In genomic region chr2:30484995-30485394, GRCh38 we compare ENCODE assay signal across 25 cellular contexts.
"Had no signal": no experiment of that assay in that cellular context is flagged by ENCODE, and none has a peak within 500 bp of the region (broad histone marks: within the 10 kb centered on the region; RNA-seq: fewer than 3 reads in every experiment).

No MANE protein-coding gene starts in this region.

- H3K27me3 Mint-ChIP-seq: activated CD4-positive, alpha-beta memory T cell treated with anti-CD3 and anti-CD28 coated beads for 36 hours; activated naive CD8-positive, alpha-beta T cell treated with anti-CD3 and anti-CD28 coated beads, Interleukin-2, amount 10 ng/mL, durations not matched to agents 7 days and 5 days; natural killer cell treated with Interleukin-12 subunit alpha and Interleukin-12 subunit beta and Interleukin-15 and Interleukin-18, amount 100 ng/mL, for 72 hours had no signal

- H3K9me3 Mint-ChIP-seq: activated CD4-positive, alpha-beta memory T cell treated with anti-CD3 and anti-CD28 coated beads for 36 hours; activated naive CD4-positive, alpha-beta T cell treated with anti-CD3 and anti-CD28 coated beads for 36 hours; activated naive CD8-positive, alpha-beta T cell treated with anti-CD3 and anti-CD28 coated beads, Interleukin-2, amount 10 ng/mL, durations not matched to agents 7 days and 5 days; activated T-cell treated with anti-CD3 and anti-CD28 coated beads, Interleukin-2, amount 50 U/mL, for 72 hours; natural killer cell treated with Interleukin-12 subunit alpha and Interleukin-12 subunit beta and Interleukin-15 and Interleukin-18, amount 100 ng/mL, for 72 hours; T-helper 1 cell treated with Interleukin-12 subunit alpha and Interleukin-12 subunit beta and Interleukin-4 antibody, amounts not matched to agents 30 μg/mL and 1 μg/mL, for 36 hours had no signal

- H3K27me3 ChIP-seq: cardiac muscle cell, heart right ventricle, left lung, neutrophil, pancreas, upper lobe of left lung had no signal

- H3K36me3 ChIP-seq: cardiac muscle cell, heart right ventricle, left lung, neutrophil, pancreas, upper lobe of left lung had no signal

- FAIRE-seq: endometrium, keratinocyte had no signal

- H3K4me3 Mint-ChIP-seq: activated CD4-positive, alpha-beta memory T cell treated with anti-CD3 and anti-CD28 coated beads for 36 hours; activated naive CD4-positive, alpha-beta T cell treated with anti-CD3 and anti-CD28 coated beads for 36 hours; activated naive CD8-positive, alpha-beta T cell treated with anti-CD3 and anti-CD28 coated beads, Interleukin-2, amount 10 ng/mL, durations not matched to agents 7 days and 5 days; activated T-cell treated with anti-CD3 and anti-CD28 coated beads, Interleukin-2, amount 50 U/mL, for 72 hours; natural killer cell treated with Interleukin-12 subunit alpha and Interleukin-12 subunit beta and Interleukin-15 and Interleukin-18, amount 100 ng/mL, for 72 hours; T-helper 1 cell treated with Interleukin-12 subunit alpha and Interleukin-12 subunit beta and Interleukin-4 antibody, amounts not matched to agents 30 μg/mL and 1 μg/mL, for 36 hours had no signal

- H3K9me3 ChIP-seq: heart right ventricle, left lung, neutrophil, pancreas, psoas muscle, upper lobe of left lung had no signal

- H3K4me3 ChIP-seq: cardiac muscle cell, heart right ventricle, left lung, lung, pancreas, psoas muscle, upper lobe of left lung had no signal

- DNase-seq: activated CD4-positive, alpha-beta memory T cell treated with anti-CD3 and anti-CD28 coated beads for 36 hours; activated CD4-positive, alpha-beta T cell treated with anti-CD3 and anti-CD28 coated beads for 4 hours; activated CD4-positive, CD25-positive, alpha-beta regulatory T cell; activated effector memory CD4-positive, alpha-beta T cell treated with Interleukin-2 at 50 U/mL for 16 hours; activated naive CD4-positive, alpha-beta T cell treated with anti-CD3 and anti-CD28 coated beads for 36 hours; activated naive CD8-positive, alpha-beta T cell treated with anti-CD3 and anti-CD28 coated beads, Interleukin-2, amount 10 ng/mL, durations not matched to agents 7 days and 5 days; activated T-cell treated with anti-CD3 and anti-CD28 coated beads, Interleukin-2, amount 50 U/mL, for 72 hours; amygdala; heart right ventricle; left lung; pancreas; psoas muscle; right cardiac atrium; stimulated activated CD4-positive, alpha-beta T cell treated with anti-CD3 and anti-CD28 coated beads, Interleukin-12 subunit alpha, Interleukin-12 subunit beta, amount 100 ng/mL, for 4 hours; stimulated activated CD4-positive, alpha-beta T cell treated with anti-CD3 and anti-CD28 coated beads, Interleukin-4, amount 100 ng/mL, for 4 hours; stimulated activated naive CD8-positive, alpha-beta T cell treated with anti-CD3 and anti-CD28 coated beads, Interleukin-15, Interleukin-2, amounts not matched to agents 100 U/mL and 50 U/mL, for 24 hours; T1000; upper lobe of left lung had no signal

- H3K27ac Mint-ChIP-seq: activated CD4-positive, alpha-beta memory T cell treated with anti-CD3 and anti-CD28 coated beads for 36 hours; activated naive CD4-positive, alpha-beta T cell treated with anti-CD3 and anti-CD28 coated beads for 36 hours; activated naive CD8-positive, alpha-beta T cell treated with anti-CD3 and anti-CD28 coated beads, Interleukin-2, amount 10 ng/mL, durations not matched to agents 7 days and 5 days; activated T-cell treated with anti-CD3 and anti-CD28 coated beads, Interleukin-2, amount 50 U/mL, for 72 hours; T-helper 1 cell treated with Interleukin-12 subunit alpha and Interleukin-12 subunit beta and Interleukin-4 antibody, amounts not matched to agents 30 μg/mL and 1 μg/mL, for 36 hours had no signal

- ATAC-seq: activated T-cell treated with anti-CD3 and anti-CD28 coated beads, Interleukin-2, amount 50 U/mL, for 72 hours; heart right ventricle; left lung; natural killer cell treated with Interleukin-12 subunit alpha and Interleukin-12 subunit beta and Interleukin-15 and Interleukin-18, amount 100 ng/mL, for 72 hours; pancreas; psoas muscle; right cardiac atrium; stimulated activated naive CD8-positive, alpha-beta T cell treated with anti-CD3 and anti-CD28 coated beads, Interleukin-15, Interleukin-2, amounts not matched to agents 100 U/mL and 50 U/mL, for 24 hours had no signal

- H3K27ac ChIP-seq: cardiac muscle cell, left lung, neutrophil, pancreas, psoas muscle, upper lobe of left lung had no signal
